In the genomic region with DNA sequence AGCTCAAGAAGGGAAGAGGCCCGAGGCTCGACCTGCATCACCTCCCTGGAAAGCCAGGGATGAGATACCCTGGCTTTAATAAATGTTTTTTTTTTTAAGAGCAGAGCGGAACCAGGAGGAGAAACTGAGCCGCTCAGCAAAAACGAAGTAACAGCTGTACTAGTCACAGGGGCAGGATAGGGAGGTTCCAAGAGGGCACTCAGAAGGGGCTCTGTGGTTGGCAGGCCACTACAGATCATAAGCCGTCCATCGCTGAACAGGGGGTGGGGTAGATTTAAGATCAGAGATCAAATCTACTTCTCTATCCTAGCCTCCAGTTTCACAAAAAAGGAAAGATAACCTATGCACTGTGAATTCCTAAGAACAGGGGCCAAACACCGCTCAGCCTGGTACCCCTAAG, we compare ENCODE assay signal across 8 cellular contexts. TPM values are rescaled to one million over a fixed set of nuclear protein-coding genes. Genes with fewer than 3 reads are reported as not detected.
DNase-seq lines count a peak whose midpoint lies in the region; ATAC-seq and TF ChIP-seq lines count a peak whose summit lies in the region.

No MANE protein-coding gene starts in this region.

- TF ChIP-seq CTCF in WI38 (IDR thresholded peaks at IDR 0.05; ENCODE audit: low read depth, low read length) (no peak), foreskin fibroblast (IDR thresholded peaks at IDR 0.05; ENCODE audit: low read depth, low read length) (no peak), prostate gland (IDR thresholded peaks at IDR 0.05) (no peak)

- DNase-seq in NCI-H2171 treated with DMSO at 0.1 percent for 48 hours (lab: John Stamatoyannopoulos, UW) (peak; percentile 42), NCI-H2171 (lab: John Stamatoyannopoulos, UW) (no peak), foreskin fibroblast (peak in 1 of 2 donors; percentile 31), prostate gland (ENCODE audit: low spot score) (no peak), DMS153 treated with DMSO at 0.1 percent for 48 hours (lab: John Stamatoyannopoulos, UW; ENCODE audit: unreplicated experiment) (no peak)

- no peak for TF ChIP-seq POLR2A in prostate gland (IDR thresholded peaks at IDR 0.05)

- no peak for ATAC-seq in GM18861 (IDR thresholded peaks at IDR 0.05; ENCODE audit: unreplicated experiment)
- no peak for ATAC-seq in HG02623 (IDR thresholded peaks at IDR 0.05; ENCODE audit: unreplicated experiment)

- intact Hi-C loops in prostate gland (cut with DNase I): loop anchor here (10.0 kb wide), 2 partner anchors 236 to 1224 kb away; no protein-coding TSS in a partner anchor

- no peaks in the 10 kb centered on the region for H3K27me3 ChIP-seq in prostate gland (replicated peaks; ENCODE audit: insufficient read depth)

- H3K27ac ChIP-seq in prostate gland: peak overlapping the region; percentile 89 to 90

- no peaks in the 10 kb centered on the region for H3K4me1 ChIP-seq in prostate gland (replicated peaks)

- 9% methylated on average over 8 of the region's 8 CpGs for WGBS in prostate gland

- H3K4me3 ChIP-seq in WI38 (ENCODE audit: low read depth, low read length) (peak overlapping the region; percentile 96), foreskin fibroblast (ENCODE audit: low read depth in 1 of 2, low read length in 2 of 2) (peak overlapping the region; percentile 76 to 99), prostate gland (peak overlapping the region; percentile 46 to 59)

- no peaks in the 10 kb centered on the region for H3K9me3 ChIP-seq in prostate gland

- peaks cover 2 to 22% of the 10 kb centered on the region in 2 donors for H3K36me3 ChIP-seq in prostate gland

RNA-seq across cellular contexts. Expression of a gene that starts 0.6 kb away (rescaled TPM):
- 100 to 1,000 TPM; 241 to 364 TPM for total RNA-seq in prostate gland

RNA-seq across cellular contexts. Expression of a gene that starts 21.5 kb away (rescaled TPM):
- total RNA-seq in prostate gland: 10 to 100 TPM; 24.7 to 33.7 TPM

RNA-seq across cellular contexts. Expression of a gene that starts 46.9 kb away (rescaled TPM):
- total RNA-seq in prostate gland: 100 to 1,000 TPM in 1 of 2 donors, 10 to 100 TPM in 1; 74.3 to 148 TPM
